Comparison of ENCODE assay signal across 1 cellular context in the genomic region with DNA sequence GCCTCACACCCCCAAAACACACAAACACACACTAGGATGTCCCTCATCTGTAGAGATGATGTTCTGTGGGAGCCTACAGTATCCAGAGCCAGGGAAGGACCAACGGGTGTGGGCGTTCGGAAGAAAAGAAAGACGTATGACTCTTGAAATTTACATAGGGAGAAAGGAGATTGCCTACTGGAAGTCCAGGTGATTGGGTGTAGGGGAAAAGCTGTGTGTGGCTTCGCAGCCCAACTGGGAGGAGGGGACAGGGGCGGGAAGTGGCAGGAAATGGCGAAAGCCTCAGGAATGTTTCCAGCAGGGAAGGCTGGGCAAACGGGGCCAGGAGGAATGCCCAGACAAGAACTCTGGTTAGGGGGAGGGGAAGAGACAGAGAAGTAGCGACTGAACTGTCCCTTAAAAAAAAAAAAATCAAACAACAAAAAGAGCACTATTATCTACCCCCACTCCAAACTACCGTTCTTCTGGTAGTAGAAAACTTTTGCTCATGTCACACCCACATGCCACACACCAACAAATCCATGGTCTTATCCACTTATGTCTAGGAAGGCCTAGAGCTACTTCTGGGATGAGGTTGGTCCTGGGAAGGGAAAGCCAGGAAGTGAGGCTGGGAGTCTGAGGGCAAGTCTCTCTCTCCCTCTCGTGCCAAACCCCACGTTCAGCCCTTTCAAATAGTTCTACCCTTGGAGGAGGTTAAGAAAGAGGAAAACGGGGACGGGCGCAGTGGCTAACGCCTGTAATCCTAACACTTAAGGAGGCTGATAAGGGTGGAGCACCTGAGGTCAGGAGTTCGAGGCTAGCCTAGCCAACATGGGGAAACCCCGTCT.
TF ChIP-seq lines count a peak whose summit lies in the region.

No MANE protein-coding gene starts in this region.

TF ChIP-seq in HepG2, 621 proteins besides CTCF, POLR2A, EP300 and RAD21 (continued from another document and continues in another):
- TF ChIP-seq, protein P1, sequence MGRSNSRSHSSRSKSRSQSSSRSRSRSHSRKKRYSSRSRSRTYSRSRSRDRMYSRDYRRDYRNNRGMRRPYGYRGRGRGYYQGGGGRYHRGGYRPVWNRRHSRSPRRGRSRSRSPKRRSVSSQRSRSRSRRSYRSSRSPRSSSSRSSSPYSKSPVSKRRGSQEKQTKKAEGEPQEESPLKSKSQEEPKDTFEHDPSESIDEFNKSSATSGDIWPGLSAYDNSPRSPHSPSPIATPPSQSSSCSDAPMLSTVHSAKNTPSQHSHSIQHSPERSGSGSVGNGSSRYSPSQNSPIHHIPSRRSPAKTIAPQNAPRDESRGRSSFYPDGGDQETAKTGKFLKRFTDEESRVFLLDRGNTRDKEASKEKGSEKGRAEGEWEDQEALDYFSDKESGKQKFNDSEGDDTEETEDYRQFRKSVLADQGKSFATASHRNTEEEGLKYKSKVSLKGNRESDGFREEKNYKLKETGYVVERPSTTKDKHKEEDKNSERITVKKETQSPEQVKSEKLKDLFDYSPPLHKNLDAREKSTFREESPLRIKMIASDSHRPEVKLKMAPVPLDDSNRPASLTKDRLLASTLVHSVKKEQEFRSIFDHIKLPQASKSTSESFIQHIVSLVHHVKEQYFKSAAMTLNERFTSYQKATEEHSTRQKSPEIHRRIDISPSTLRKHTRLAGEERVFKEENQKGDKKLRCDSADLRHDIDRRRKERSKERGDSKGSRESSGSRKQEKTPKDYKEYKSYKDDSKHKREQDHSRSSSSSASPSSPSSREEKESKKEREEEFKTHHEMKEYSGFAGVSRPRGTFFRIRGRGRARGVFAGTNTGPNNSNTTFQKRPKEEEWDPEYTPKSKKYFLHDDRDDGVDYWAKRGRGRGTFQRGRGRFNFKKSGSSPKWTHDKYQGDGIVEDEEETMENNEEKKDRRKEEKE (IDR thresholded peaks at IDR 0.05) = no peak
- no peak for TF ChIP-seq FLYWCH1 (CRISPR knock-in tag; IDR thresholded peaks at IDR 0.05)
- TF ChIP-seq, protein P2, sequence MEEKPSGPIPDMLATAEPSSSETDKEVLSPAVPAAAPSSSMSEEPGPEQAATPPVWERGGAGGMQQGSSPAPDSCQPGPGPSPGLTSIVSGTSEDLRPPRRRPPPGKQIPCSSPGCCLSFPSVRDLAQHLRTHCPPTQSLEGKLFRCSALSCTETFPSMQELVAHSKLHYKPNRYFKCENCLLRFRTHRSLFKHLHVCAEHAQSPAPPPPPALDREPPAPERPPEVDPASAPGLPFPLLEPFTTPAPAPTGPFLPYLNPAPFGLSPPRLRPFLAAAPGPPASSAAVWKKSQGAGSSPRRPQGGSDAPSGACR (CRISPR knock-in tag; IDR thresholded peaks at IDR 0.05) = peak; percentile 29; the same call in 1 of the 2 replicates
- TF ChIP-seq ZNF331 (CRISPR knock-in tag; IDR thresholded peaks at IDR 0.05) = peak; percentile 66
- peak; percentile 67; the same call in 1 of the 2 replicates for TF ChIP-seq HDAC2 (CRISPR knock-in tag; IDR thresholded peaks at IDR 0.05)
- TF ChIP-seq, protein P3, sequence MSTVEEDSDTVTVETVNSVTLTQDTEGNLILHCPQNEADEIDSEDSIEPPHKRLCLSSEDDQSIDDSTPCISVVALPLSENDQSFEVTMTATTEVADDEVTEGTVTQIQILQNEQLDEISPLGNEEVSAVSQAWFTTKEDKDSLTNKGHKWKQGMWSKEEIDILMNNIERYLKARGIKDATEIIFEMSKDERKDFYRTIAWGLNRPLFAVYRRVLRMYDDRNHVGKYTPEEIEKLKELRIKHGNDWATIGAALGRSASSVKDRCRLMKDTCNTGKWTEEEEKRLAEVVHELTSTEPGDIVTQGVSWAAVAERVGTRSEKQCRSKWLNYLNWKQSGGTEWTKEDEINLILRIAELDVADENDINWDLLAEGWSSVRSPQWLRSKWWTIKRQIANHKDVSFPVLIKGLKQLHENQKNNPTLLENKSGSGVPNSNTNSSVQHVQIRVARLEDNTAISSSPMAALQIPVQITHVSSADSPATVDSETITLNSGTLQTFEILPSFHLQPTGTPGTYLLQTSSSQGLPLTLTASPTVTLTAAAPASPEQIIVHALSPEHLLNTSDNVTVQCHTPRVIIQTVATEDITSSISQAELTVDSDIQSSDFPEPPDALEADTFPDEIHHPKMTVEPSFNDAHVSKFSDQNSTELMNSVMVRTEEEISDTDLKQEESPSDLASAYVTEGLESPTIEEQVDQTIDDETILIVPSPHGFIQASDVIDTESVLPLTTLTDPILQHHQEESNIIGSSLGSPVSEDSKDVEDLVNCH (CRISPR knock-in tag; IDR thresholded peaks at IDR 0.05) = no peak
- TF ChIP-seq ZNF367 (CRISPR knock-in tag; IDR thresholded peaks at IDR 0.05; ENCODE audit: borderline replicate concordance) = no peak
- TF ChIP-seq HOXD1 (CRISPR knock-in tag; IDR thresholded peaks at IDR 0.05) = 0 out of 2 replicates have a peak, but pooled peaks have one; percentile 60
- peak; percentile 29 for TF ChIP-seq PRPF4 (IDR thresholded peaks at IDR 0.05; ENCODE audit: low read depth, low read length, poor library complexity, severe bottlenecking)
- TF ChIP-seq, protein P4, sequence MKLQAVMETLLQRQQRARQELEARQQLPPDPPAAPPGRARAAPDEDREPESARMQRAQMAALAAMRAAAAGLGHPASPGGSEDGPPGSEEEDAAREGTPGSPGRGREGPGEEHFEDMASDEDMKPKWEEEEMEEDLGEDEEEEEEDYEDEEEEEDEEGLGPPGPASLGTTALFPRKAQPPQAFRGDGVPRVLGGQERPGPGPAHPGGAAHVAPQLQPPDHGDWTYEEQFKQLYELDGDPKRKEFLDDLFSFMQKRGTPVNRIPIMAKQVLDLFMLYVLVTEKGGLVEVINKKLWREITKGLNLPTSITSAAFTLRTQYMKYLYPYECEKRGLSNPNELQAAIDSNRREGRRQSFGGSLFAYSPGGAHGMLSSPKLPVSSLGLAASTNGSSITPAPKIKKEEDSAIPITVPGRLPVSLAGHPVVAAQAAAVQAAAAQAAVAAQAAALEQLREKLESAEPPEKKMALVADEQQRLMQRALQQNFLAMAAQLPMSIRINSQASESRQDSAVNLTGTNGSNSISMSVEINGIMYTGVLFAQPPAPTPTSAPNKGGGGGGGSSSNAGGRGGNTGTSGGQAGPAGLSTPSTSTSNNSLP (IDR thresholded peaks at IDR 0.05; ENCODE audit: low read depth, low read length) = no peak
- TF ChIP-seq NR1H2 (CRISPR knock-in tag; IDR thresholded peaks at IDR 0.05; ENCODE audit: borderline replicate concordance, low read depth) = no peak
- TF ChIP-seq MAFF (IDR thresholded peaks at IDR 0.05; ENCODE audit: low read depth, low read length) = no peak
- TF ChIP-seq, protein P5, sequence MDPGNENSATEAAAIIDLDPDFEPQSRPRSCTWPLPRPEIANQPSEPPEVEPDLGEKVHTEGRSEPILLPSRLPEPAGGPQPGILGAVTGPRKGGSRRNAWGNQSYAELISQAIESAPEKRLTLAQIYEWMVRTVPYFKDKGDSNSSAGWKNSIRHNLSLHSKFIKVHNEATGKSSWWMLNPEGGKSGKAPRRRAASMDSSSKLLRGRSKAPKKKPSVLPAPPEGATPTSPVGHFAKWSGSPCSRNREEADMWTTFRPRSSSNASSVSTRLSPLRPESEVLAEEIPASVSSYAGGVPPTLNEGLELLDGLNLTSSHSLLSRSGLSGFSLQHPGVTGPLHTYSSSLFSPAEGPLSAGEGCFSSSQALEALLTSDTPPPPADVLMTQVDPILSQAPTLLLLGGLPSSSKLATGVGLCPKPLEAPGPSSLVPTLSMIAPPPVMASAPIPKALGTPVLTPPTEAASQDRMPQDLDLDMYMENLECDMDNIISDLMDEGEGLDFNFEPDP (CRISPR knock-in tag; conservative IDR thresholded peaks at IDR 0.05) = no peak
- peak; percentile 23; the same call in 1 of the 2 replicates for TF ChIP-seq SSRP1 (CRISPR knock-in tag; IDR thresholded peaks at IDR 0.05)
- TF ChIP-seq, protein P6, sequence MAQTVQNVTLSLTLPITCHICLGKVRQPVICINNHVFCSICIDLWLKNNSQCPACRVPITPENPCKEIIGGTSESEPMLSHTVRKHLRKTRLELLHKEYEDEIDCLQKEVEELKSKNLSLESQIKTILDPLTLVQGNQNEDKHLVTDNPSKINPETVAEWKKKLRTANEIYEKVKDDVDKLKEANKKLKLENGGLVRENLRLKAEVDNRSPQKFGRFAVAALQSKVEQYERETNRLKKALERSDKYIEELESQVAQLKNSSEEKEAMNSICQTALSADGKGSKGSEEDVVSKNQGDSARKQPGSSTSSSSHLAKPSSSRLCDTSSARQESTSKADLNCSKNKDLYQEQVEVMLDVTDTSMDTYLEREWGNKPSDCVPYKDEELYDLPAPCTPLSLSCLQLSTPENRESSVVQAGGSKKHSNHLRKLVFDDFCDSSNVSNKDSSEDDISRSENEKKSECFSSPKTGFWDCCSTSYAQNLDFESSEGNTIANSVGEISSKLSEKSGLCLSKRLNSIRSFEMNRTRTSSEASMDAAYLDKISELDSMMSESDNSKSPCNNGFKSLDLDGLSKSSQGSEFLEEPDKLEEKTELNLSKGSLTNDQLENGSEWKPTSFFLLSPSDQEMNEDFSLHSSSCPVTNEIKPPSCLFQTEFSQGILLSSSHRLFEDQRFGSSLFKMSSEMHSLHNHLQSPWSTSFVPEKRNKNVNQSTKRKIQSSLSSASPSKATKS (CRISPR knock-in tag; IDR thresholded peaks at IDR 0.05) = no peak
- TF ChIP-seq, protein P7, sequence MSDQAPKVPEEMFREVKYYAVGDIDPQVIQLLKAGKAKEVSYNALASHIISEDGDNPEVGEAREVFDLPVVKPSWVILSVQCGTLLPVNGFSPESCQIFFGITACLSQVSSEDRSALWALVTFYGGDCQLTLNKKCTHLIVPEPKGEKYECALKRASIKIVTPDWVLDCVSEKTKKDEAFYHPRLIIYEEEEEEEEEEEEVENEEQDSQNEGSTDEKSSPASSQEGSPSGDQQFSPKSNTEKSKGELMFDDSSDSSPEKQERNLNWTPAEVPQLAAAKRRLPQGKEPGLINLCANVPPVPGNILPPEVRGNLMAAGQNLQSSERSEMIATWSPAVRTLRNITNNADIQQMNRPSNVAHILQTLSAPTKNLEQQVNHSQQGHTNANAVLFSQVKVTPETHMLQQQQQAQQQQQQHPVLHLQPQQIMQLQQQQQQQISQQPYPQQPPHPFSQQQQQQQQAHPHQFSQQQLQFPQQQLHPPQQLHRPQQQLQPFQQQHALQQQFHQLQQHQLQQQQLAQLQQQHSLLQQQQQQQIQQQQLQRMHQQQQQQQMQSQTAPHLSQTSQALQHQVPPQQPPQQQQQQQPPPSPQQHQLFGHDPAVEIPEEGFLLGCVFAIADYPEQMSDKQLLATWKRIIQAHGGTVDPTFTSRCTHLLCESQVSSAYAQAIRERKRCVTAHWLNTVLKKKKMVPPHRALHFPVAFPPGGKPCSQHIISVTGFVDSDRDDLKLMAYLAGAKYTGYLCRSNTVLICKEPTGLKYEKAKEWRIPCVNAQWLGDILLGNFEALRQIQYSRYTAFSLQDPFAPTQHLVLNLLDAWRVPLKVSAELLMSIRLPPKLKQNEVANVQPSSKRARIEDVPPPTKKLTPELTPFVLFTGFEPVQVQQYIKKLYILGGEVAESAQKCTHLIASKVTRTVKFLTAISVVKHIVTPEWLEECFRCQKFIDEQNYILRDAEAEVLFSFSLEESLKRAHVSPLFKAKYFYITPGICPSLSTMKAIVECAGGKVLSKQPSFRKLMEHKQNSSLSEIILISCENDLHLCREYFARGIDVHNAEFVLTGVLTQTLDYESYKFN (CRISPR knock-in tag; conservative IDR thresholded peaks at IDR 0.05) = peak; percentile 82
- no peak for TF ChIP-seq HNRNPH1 (optimal IDR thresholded peaks at IDR 0.05; ENCODE audit: low read depth, low read length)
- TF ChIP-seq PHF20 (CRISPR knock-in tag; IDR thresholded peaks at IDR 0.05) = 0 out of 2 replicates have a peak, but pooled peaks have one; percentile 46
- TF ChIP-seq DMAP1 (CRISPR knock-in tag; IDR thresholded peaks at IDR 0.05) = peak; percentile 78
- TF ChIP-seq TCF12 (IDR thresholded peaks at IDR 0.05) = no peak
- no peak for TF ChIP-seq TCF12 (CRISPR knock-in tag; IDR thresholded peaks at IDR 0.05)
- TF ChIP-seq HHEX (CRISPR knock-in tag; IDR thresholded peaks at IDR 0.05) = no peak
- TF ChIP-seq, protein P8, sequence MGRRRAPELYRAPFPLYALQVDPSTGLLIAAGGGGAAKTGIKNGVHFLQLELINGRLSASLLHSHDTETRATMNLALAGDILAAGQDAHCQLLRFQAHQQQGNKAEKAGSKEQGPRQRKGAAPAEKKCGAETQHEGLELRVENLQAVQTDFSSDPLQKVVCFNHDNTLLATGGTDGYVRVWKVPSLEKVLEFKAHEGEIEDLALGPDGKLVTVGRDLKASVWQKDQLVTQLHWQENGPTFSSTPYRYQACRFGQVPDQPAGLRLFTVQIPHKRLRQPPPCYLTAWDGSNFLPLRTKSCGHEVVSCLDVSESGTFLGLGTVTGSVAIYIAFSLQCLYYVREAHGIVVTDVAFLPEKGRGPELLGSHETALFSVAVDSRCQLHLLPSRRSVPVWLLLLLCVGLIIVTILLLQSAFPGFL (CRISPR knock-in tag; IDR thresholded peaks at IDR 0.05) = no peak
- TF ChIP-seq CBX1 (IDR thresholded peaks at IDR 0.05; ENCODE audit: low read depth) = no peak
- no peak for TF ChIP-seq RFX5 (IDR thresholded peaks at IDR 0.05; ENCODE audit: low read depth, low read length)
- 0 out of 2 replicates have a peak, but pooled peaks have one; percentile 16 for TF ChIP-seq FOXJ3 (CRISPR knock-in tag; IDR thresholded peaks at IDR 0.05; ENCODE audit: borderline replicate concordance)
- TF ChIP-seq, protein P9, sequence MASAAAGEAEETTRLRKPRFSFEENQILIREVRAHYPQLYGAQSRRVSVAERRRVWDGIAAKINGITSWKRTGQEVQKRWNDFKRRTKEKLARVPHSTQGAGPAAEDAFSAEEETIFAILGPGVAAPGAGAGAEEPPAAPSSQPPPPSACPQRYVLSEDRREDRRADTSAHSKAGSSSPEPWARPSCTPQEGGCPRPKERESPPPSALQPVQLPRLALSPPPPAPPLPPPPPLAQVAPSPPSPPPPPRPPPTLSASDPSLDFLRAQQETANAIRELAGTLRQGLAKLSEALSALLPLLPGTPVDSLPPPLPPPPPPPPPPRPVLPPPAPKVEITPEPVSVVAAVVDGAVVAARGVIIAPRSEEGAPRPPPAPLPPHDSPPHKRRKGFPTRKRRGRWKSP (CRISPR knock-in tag; IDR thresholded peaks at IDR 0.05) = peak; percentile 62; the same call in 1 of the 2 replicates
- TF ChIP-seq ZNF660 (CRISPR knock-in tag; IDR thresholded peaks at IDR 0.05; ENCODE audit: borderline replicate concordance, low read depth) = no peak
- TF ChIP-seq CREB1 (IDR thresholded peaks at IDR 0.05) = no peak
- TF ChIP-seq CREB1 (CRISPR knock-in tag; IDR thresholded peaks at IDR 0.05) = peak; percentile 81; the same call in 1 of the 2 replicates
- TF ChIP-seq, protein P10, sequence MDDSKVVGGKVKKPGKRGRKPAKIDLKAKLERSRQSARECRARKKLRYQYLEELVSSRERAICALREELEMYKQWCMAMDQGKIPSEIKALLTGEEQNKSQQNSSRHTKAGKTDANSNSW (CRISPR knock-in tag; IDR thresholded peaks at IDR 0.05; ENCODE audit: borderline replicate concordance) = no peak
- TF ChIP-seq CREM (IDR thresholded peaks at IDR 0.05) = peak; percentile 69
- no peak for TF ChIP-seq CREM (CRISPR knock-in tag; IDR thresholded peaks at IDR 0.05)
- TF ChIP-seq HNF4A (CRISPR knock-in tag; IDR thresholded peaks at IDR 0.05) = peak; percentile 54
- no peak for TF ChIP-seq ZNF777 (CRISPR knock-in tag; IDR thresholded peaks at IDR 0.05)
- peak; percentile 52; the same call in 1 of the 2 replicates for TF ChIP-seq MEF2D (CRISPR knock-in tag; IDR thresholded peaks at IDR 0.05)
- no peak; the same call in 1 of the 2 replicates for TF ChIP-seq ZNF589 (CRISPR knock-in tag; conservative IDR thresholded peaks at IDR 0.05)
- no peak for TF ChIP-seq ZNF224 (CRISPR knock-in tag; IDR thresholded peaks at IDR 0.05)
- TF ChIP-seq, protein P11, sequence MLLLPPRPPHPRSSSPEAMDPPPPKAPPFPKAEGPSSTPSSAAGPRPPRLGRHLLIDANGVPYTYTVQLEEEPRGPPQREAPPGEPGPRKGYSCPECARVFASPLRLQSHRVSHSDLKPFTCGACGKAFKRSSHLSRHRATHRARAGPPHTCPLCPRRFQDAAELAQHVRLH (CRISPR knock-in tag; IDR thresholded peaks at IDR 0.05; ENCODE audit: borderline replicate concordance, low read depth) = peak; percentile 45; the same call in 1 of the 2 replicates
- TF ChIP-seq ZNF543 (CRISPR knock-in tag; IDR thresholded peaks at IDR 0.05) = no peak
- TF ChIP-seq ZNF501 (CRISPR knock-in tag; IDR thresholded peaks at IDR 0.05) = peak; percentile 52; the same call in 1 of the 2 replicates
- no peak for TF ChIP-seq ZBTB42 (CRISPR knock-in tag; IDR thresholded peaks at IDR 0.05)
